In the genomic region with DNA sequence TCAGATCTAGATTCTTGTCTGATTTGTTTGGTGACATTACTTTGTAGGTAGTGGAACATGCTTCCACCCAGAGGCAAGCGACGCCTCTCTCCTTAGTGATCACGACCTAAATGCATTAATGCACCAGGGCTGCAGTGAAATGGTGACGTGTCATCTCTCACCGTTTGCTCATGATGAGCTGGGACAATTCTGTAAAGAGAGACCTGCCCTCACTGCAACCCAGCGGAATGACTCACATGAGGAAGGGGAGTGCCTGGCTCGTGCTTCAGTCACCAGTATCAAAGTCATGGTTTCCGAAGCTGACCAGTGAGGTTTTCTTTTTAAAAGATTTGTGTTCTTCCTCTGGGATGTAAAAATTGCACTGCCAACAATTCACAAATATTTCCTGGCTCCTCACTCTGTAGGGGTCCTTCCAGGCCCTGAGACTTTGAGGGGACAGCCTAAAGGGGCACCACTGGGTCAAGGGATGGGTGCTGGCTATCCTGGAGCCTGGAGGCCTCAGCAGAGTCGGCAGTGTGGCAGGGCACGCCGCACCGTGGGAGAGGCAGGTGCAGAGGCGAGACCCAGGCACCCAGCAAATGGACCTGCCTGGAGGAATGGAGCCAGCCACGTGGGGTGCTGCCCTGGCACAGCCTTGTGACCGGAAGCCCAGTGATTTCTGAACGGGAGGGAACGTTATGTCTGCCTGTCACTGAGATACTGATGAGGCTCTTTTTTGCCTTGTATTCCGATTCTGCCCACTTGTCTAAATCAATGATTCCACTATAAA, we compare ENCODE assay signal across 11 cellular contexts. TPM values are rescaled to one million over a fixed set of nuclear protein-coding genes. Genes with fewer than 3 reads are reported as not detected.
DNase-seq lines count a peak whose midpoint lies in the region; ATAC-seq and TF ChIP-seq lines count a peak whose summit lies in the region.
"Had no signal": no experiment of that assay in that cellular context is flagged by ENCODE, and none has a peak within 500 bp of the region (broad histone marks: within the 10 kb centered on the region; RNA-seq: fewer than 3 reads in every experiment).

No MANE protein-coding gene starts in this region.

- no peaks in the 10 kb centered on the region for H3K27me3 ChIP-seq in aorta (ENCODE audit: control insufficient read depth in 1 of 2, insufficient read depth in 2 of 2, low read length in 1 of 2)
- no peaks in the 10 kb centered on the region for H3K27me3 ChIP-seq in naive thymus-derived CD4-positive, alpha-beta T cell (ENCODE audit: control insufficient read depth in 2 of 2, insufficient read depth in 2 of 2, low read length in 2 of 2)
- H3K27me3 ChIP-seq: thyroid gland had no signal

- H3K36me3 Mint-ChIP-seq in WTC11 (peaks cover 13% of the 10 kb centered on the region), immature natural killer cell (peaks cover 6 to 10% (median 6%) of the 10 kb centered on the region in 3 donors)
- peaks cover 0 to 20% (median 8%) of the 10 kb centered on the region in 5 donors for H3K36me3 Mint-ChIP-seq in naive thymus-derived CD4-positive, alpha-beta T cell

- H3K27ac ChIP-seq in HEK293 (ENCODE audit: extremely low read depth, low read depth, low read length): no peak overlapping the region
- no peak overlapping the region for H3K27ac ChIP-seq in aorta (ENCODE audit: low read depth in 1 of 2, low read length in 2 of 2)
- no peak overlapping the region for H3K27ac ChIP-seq in naive thymus-derived CD4-positive, alpha-beta T cell (ENCODE audit: low read depth, low read length)
- H3K27ac ChIP-seq: thyroid gland had no signal

- H3K4me3 ChIP-seq in HEK293 (ENCODE audit: low read depth, low read length) (no peak overlapping the region), aorta (ENCODE audit: low read length in 2 of 2) (no peak overlapping the region)
- H3K4me3 ChIP-seq in naive thymus-derived CD4-positive, alpha-beta T cell (ENCODE audit: low read length): no peak overlapping the region
- H3K4me3 ChIP-seq: thyroid gland had no signal

- POLR2A ChIA-PET in HEK293 (lab: Yijun Ruan, JAX) (interaction anchor here (1.4 kb wide), 1 partner anchor 9 kb away, joined by 4 read pairs; no protein-coding TSS in a partner anchor), WTC11 (lab: Charles Lee) (no interaction called here), HEK293T (lab: Yijun Ruan, JAX) (no interaction called here)
- POLR2A ChIA-PET in naive thymus-derived CD4-positive, alpha-beta T cell (lab: Charles Lee): no interaction called here

- no peak for TF ChIP-seq CTCF in HEK293 (tag by site-specific recombination; IDR thresholded peaks at IDR 0.05)
- TF ChIP-seq CTCF in WTC11 (IDR thresholded peaks at IDR 0.05): no peak

- no peak for ATAC-seq in WTC11
- no peak for ATAC-seq in aorta (ENCODE audit: low FRiP score)
- ATAC-seq in naive thymus-derived CD4-positive, alpha-beta T cell: no peak
- ATAC-seq: right cardiac atrium had no signal

- H3K4me1 Mint-ChIP-seq in WTC11: peaks cover 2% of the 10 kb centered on the region; the same call in 1 of the 2 replicates
- peaks cover 18 to 22% of the 10 kb centered on the region in 2 donors for H3K4me1 Mint-ChIP-seq in immature natural killer cell
- H3K4me1 Mint-ChIP-seq in naive thymus-derived CD4-positive, alpha-beta T cell: peaks cover 28 to 47% (median 34%) of the 10 kb centered on the region in 7 donors

- H3K9me3 ChIP-seq in HEK293 (ENCODE audit: control insufficient read depth, insufficient read depth, low read depth, low read length): no peaks in the 10 kb centered on the region
- H3K9me3 ChIP-seq in aorta (ENCODE audit: control insufficient read depth, low read length): no peaks in the 10 kb centered on the region
- H3K9me3 ChIP-seq in naive thymus-derived CD4-positive, alpha-beta T cell (ENCODE audit: control insufficient read depth in 2 of 3, low read length in 3 of 3): no peaks in the 10 kb centered on the region
- H3K9me3 ChIP-seq: thyroid gland had no signal

- DNase-seq in AG20443 (ENCODE audit: low spot score) (peak; percentile 61), WTC11 (ENCODE audit: low spot score) (no peak), immature natural killer cell (no peak), aorta (no peak), NCI-H1694 treated with DMSO at 0.1 percent for 48 hours (lab: John Stamatoyannopoulos, UW) (no peak), HEK293T (ENCODE audit: extremely low spot score) (no peak)
- DNase-seq in naive thymus-derived CD4-positive, alpha-beta T cell: no peak
- DNase-seq: Right ventricle myocardium superior, thyroid gland had no signal

- H3K4me3 Mint-ChIP-seq in WTC11 (no peak overlapping the region), immature natural killer cell (no peak overlapping the region)
- no peak overlapping the region for H3K4me3 Mint-ChIP-seq in naive thymus-derived CD4-positive, alpha-beta T cell

- CTCF ChIA-PET in HEK293 (lab: Yijun Ruan, JAX) (interaction anchor here (0.7 to 5.1 kb wide), 11 partner anchors 11 to 633 kb away, joined by 3 to 46 read pairs (median 3); no protein-coding TSS in a partner anchor), WTC11 (lab: Charles Lee) (interaction anchor here (1.1 to 2.8 kb wide), 4 partner anchors 39 to 87 kb away, joined by 3 to 9 read pairs (median 4); no protein-coding TSS in a partner anchor), HEK293T (lab: Yijun Ruan, JAX) (no interaction called here)
- CTCF ChIA-PET in naive thymus-derived CD4-positive, alpha-beta T cell (lab: Charles Lee): no interaction called here

- no peaks in the 10 kb centered on the region for H3K4me1 ChIP-seq in HEK293 (ENCODE audit: control insufficient read depth, insufficient read depth, low read length)
- H3K4me1 ChIP-seq in aorta (ENCODE audit: control insufficient read depth in 1 of 2, insufficient read depth in 2 of 2, low read length in 2 of 2): no peaks in the 10 kb centered on the region
- H3K4me1 ChIP-seq in naive thymus-derived CD4-positive, alpha-beta T cell (ENCODE audit: control insufficient read depth in 2 of 2, insufficient read depth in 2 of 2, low read length in 2 of 2): peaks cover 0 to 9% of the 10 kb centered on the region in 2 donors
- H3K4me1 ChIP-seq: thyroid gland had no signal

- H3K27ac Mint-ChIP-seq in WTC11 (peak overlapping the region; percentile 80), immature natural killer cell (peak overlapping the region in 4 of 6 donors; percentile 23 to 62 (median 46))
- peak overlapping the region in 4 of 9 donors; percentile 16 to 73 (median 50) for H3K27ac Mint-ChIP-seq in naive thymus-derived CD4-positive, alpha-beta T cell

- intact Hi-C loops in aorta (cut with DNase I): no loop called here
- intact Hi-C loops in naive thymus-derived CD4-positive, alpha-beta T cell (cut with micrococcal nuclease): no loop called here

- 80 to 84% methylated on average over 18 of the region's 18 CpGs for WGBS in aorta, 2 donors

- peaks cover 0 to 39% of the 10 kb centered on the region in 2 experiments; a peak in 1 of 3 replicates for H3K36me3 ChIP-seq in HEK293 (ENCODE audit: control insufficient read depth in 2 of 2, insufficient read depth in 1 of 2, low read length in 2 of 2)
- H3K36me3 ChIP-seq in aorta (ENCODE audit: control insufficient read depth in 1 of 2, insufficient read depth in 2 of 2, low read length in 1 of 2): no peaks in the 10 kb centered on the region
- peaks cover 0 to 23% (median 0%) of the 10 kb centered on the region in 3 experiments for H3K36me3 ChIP-seq in naive thymus-derived CD4-positive, alpha-beta T cell (ENCODE audit: control insufficient read depth in 2 of 3, insufficient read depth in 3 of 3, low read length in 3 of 3)

- no peaks in the 10 kb centered on the region for H3K9me3 Mint-ChIP-seq in WTC11
- H3K9me3 Mint-ChIP-seq in immature natural killer cell: no peaks in the 10 kb centered on the region
- no peaks in the 10 kb centered on the region for H3K9me3 Mint-ChIP-seq in naive thymus-derived CD4-positive, alpha-beta T cell

- H3K27me3 Mint-ChIP-seq in WTC11 (ENCODE audit: low read depth) (no peaks in the 10 kb centered on the region), immature natural killer cell (ENCODE audit: low read depth in 3 of 3) (peaks cover 0 to 10% (median 8%) of the 10 kb centered on the region in 3 donors)
- no peaks in the 10 kb centered on the region for H3K27me3 Mint-ChIP-seq in naive thymus-derived CD4-positive, alpha-beta T cell

TF ChIP-seq in HEK293, 187 proteins besides CTCF, POLR2A, EP300 and RAD21 (continues in another document):
- TF ChIP-seq ZNF660 (tag by site-specific recombination; IDR thresholded peaks at IDR 0.05): 0 out of 2 replicates have a peak, but pooled peaks have one; percentile 34

TF ChIP-seq in WTC11, 78 proteins besides CTCF, POLR2A, EP300 and RAD21 (continues in another document):
- TF ChIP-seq, protein P1, sequence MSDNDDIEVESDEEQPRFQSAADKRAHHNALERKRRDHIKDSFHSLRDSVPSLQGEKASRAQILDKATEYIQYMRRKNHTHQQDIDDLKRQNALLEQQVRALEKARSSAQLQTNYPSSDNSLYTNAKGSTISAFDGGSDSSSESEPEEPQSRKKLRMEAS (CRISPR knock-in tag; IDR thresholded peaks at IDR 0.05): no peak
- no peak for TF ChIP-seq TEAD1 (CRISPR knock-in tag; IDR thresholded peaks at IDR 0.05)

TF ChIP-seq in HEK293T, 16 proteins besides CTCF, POLR2A, EP300 and RAD21:
- no peak for TF ChIP-seq SUZ12 (IDR thresholded peaks at IDR 0.05)
- TF ChIP-seq FOXK2 (IDR thresholded peaks at IDR 0.05): no peak
- TF ChIP-seq LEF1 (IDR thresholded peaks at IDR 0.05; ENCODE audit: borderline replicate concordance): no peak
- TF ChIP-seq NFRKB (IDR thresholded peaks at IDR 0.05): no peak
- no peak for TF ChIP-seq SP1 (IDR thresholded peaks at IDR 0.05)
- TF ChIP-seq CTBP1 (IDR thresholded peaks at IDR 0.05; ENCODE audit: borderline replicate concordance): no peak

RNA-seq across cellular contexts. Expression of a gene that starts 17.3 kb away (rescaled TPM):
- total RNA-seq in WTC11 (2021) (31.7 to 33.4 TPM (median 33.2 TPM) in 3 replicates), aorta (1 to 10 TPM; 6.8 to 7.9 TPM)
- polyA plus RNA-seq in immature natural killer cell (under 1 TPM in 2 of 3 donors, not detected in 1; 0.59 to 0.89 TPM), aorta (1 to 10 TPM; 1.0 to 5.7 TPM)
- total RNA-seq in naive thymus-derived CD4-positive, alpha-beta T cell: 10 to 100 TPM; 11.5 to 15.9 (median 12.0) TPM
- polyA plus RNA-seq in naive thymus-derived CD4-positive, alpha-beta T cell: under 1 TPM; 0.26 to 0.52 TPM

RNA-seq across cellular contexts. Expression of a gene that starts 23.4 kb away (rescaled TPM):
- total RNA-seq in WTC11 (2021): 0.11 TPM in 1 of 3 replicates, not detected in the others
- polyA plus RNA-seq in immature natural killer cell: not detected
- not detected for total RNA-seq in aorta
- not detected for polyA plus RNA-seq in aorta
- total RNA-seq in naive thymus-derived CD4-positive, alpha-beta T cell: under 1 TPM in 2 of 5 experiments, not detected in 3; 0.15 to 0.21 TPM
- not detected for polyA plus RNA-seq in naive thymus-derived CD4-positive, alpha-beta T cell
- total RNA-seq: right cardiac atrium, Right ventricle myocardium superior, thyroid gland had no signal
- polyA plus RNA-seq: right cardiac atrium had no signal

Comparison
In these comparisons a context has a peak if more than half of its experiments do, and no peak if none do; other contexts are left out.
1. CTCF ChIA-PET loops: an anchor here in HEK293 (0.7 to 5.1 kb wide) and WTC11 (1.1 to 2.8 kb wide); none called in HEK293T and naive thymus-derived CD4-positive, alpha-beta T cell.